ENCODE assay signal across 37 cellular contexts in the genomic region with DNA sequence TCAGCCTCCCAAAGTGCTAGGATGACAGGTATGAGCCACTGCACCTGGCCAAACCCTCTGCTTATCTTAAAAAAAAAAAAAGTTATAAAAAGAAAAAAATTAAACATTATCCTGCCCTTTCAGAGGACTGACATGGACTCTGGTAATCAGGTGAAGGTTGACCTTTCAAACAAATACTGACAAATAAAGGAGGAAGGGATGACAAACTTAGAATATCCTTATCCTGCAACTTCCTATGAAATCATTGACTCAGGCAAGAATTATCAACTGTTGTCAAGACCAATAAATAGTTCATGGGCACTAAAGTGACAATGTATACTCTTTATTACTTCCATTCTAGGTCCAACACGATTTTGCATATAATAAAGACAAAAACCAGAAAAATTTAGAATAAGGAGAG.
"Had no signal": no experiment of that assay in that cellular context is flagged by ENCODE, and none has a peak within 500 bp of the region (broad histone marks: within the 10 kb centered on the region; RNA-seq: fewer than 3 reads in every experiment).

No MANE protein-coding gene starts in this region.

- H3K27me3 Mint-ChIP-seq: activated B cell treated with CpG ODN at 0.5 μM for 24 hours; activated CD4-positive, alpha-beta memory T cell treated with anti-CD3 and anti-CD28 coated beads for 36 hours; activated CD4-positive, alpha-beta T cell treated with anti-CD3 and anti-CD28 coated beads, Interleukin-2, amount 10 ng/mL, durations not matched to agents 24 days and 14 days; activated CD8-positive, alpha-beta T cell treated with anti-CD3 and anti-CD28 coated beads for 36 hours; activated naive CD8-positive, alpha-beta T cell treated with anti-CD3 and anti-CD28 coated beads for 36 hours; activated T-helper 17 cell treated with anti-CD3 and anti-CD28 coated beads, Interleukin-2, amount 50 U/mL, for 72 hours had no signal

- H3K4me1 Mint-ChIP-seq: activated CD4-positive, alpha-beta T cell treated with anti-CD3 and anti-CD28 coated beads, Interleukin-2, amount 10 ng/mL, durations not matched to agents 24 days and 14 days; activated naive CD8-positive, alpha-beta T cell treated with anti-CD3 and anti-CD28 coated beads for 36 hours; activated T-helper 17 cell treated with anti-CD3 and anti-CD28 coated beads, Interleukin-2, amount 50 U/mL, for 72 hours had no signal

- H3K4me1 ChIP-seq: breast epithelium had no signal

- H3K27ac ChIP-seq: body of pancreas, brain microvascular endothelial cell, breast epithelium, VCaP had no signal

- H3K27ac Mint-ChIP-seq: activated B cell treated with CpG ODN at 0.5 μM for 24 hours; activated CD4-positive, alpha-beta memory T cell treated with anti-CD3 and anti-CD28 coated beads for 36 hours; activated CD4-positive, alpha-beta T cell treated with anti-CD3 and anti-CD28 coated beads, Interleukin-2, amount 10 ng/mL, durations not matched to agents 24 days and 14 days; activated CD8-positive, alpha-beta T cell treated with anti-CD3 and anti-CD28 coated beads for 36 hours; activated naive CD4-positive, alpha-beta T cell treated with anti-CD3 and anti-CD28 coated beads for 36 hours; activated naive CD4-positive, alpha-beta T cell treated with anti-CD3 and anti-CD28 coated beads, Interleukin-2, amount 50 U/mL, for 72 hours; activated naive CD8-positive, alpha-beta T cell treated with anti-CD3 and anti-CD28 coated beads for 36 hours; activated T-cell treated with anti-CD3 and anti-CD28 coated beads, Interleukin-2, amount 50 U/mL, for 72 hours; activated T-helper 1 cell treated with anti-CD3 and anti-CD28 coated beads, Interleukin-12 subunit alpha, Interleukin-12 subunit beta, Interleukin-2, Interleukin-4 antibody, amounts not matched to agents 30 ng/mL and 10 ng/mL and 1 ng/mL, durations not matched to agents 14 hours and 24 hours and 36 hours; activated T-helper 17 cell treated with anti-CD3 and anti-CD28 coated beads, Interleukin-2, amount 50 U/mL, for 72 hours; T-helper 1 cell treated with Interleukin-12 subunit alpha and Interleukin-12 subunit beta and Interleukin-4 antibody, amounts not matched to agents 30 μg/mL and 1 μg/mL, for 36 hours; T-helper 2 cell treated with Interferon-gamma antibody and Interleukin-4, amounts not matched to agents 5 μg/mL and 100 μg/mL, for 36 hours had no signal

- ATAC-seq: activated CD8-positive, alpha-beta T cell treated with anti-CD3 and anti-CD28 coated beads for 36 hours; activated naive CD4-positive, alpha-beta T cell treated with anti-CD3 and anti-CD28 coated beads, Interleukin-2, amount 50 U/mL, for 72 hours; activated T-cell treated with anti-CD3 and anti-CD28 coated beads, Interleukin-2, amount 50 U/mL, for 4 hours; activated T-cell treated with anti-CD3 and anti-CD28 coated beads, Interleukin-2, amount 50 U/mL, for 72 hours; activated T-helper 17 cell treated with anti-CD3 and anti-CD28 coated beads, Interleukin-2, amount 50 U/mL, for 72 hours; body of pancreas had no signal

- DNase-seq: activated B cell treated with CpG ODN at 0.5 μM for 24 hours; activated CD4-positive, alpha-beta memory T cell treated with anti-CD3 and anti-CD28 coated beads for 36 hours; activated CD4-positive, alpha-beta T cell treated with anti-CD3 and anti-CD28 coated beads for 4 hours; activated CD4-positive, alpha-beta T cell treated with anti-CD3 and anti-CD28 coated beads, Interleukin-2, amount 10 ng/mL, durations not matched to agents 24 days and 14 days; activated CD4-positive, alpha-beta T cell treated with anti-CD3 and anti-CD28 coated beads, Interleukin-2, amount 50 U/mL, for 1 hour; activated CD4-positive, alpha-beta T cell treated with anti-CD3 and anti-CD28 coated beads, Interleukin-2, amount 50 U/mL, for 4 hours; activated CD4-positive, CD25-positive, alpha-beta regulatory T cell treated with anti-CD3 and anti-CD28 coated beads, Interleukin-2, amount 50 U/mL, for 72 hours; activated CD8-positive, alpha-beta memory T cell treated with anti-CD3 and anti-CD28 coated beads, Interleukin-2, amount 50 U/mL, for 4 hours; activated CD8-positive, alpha-beta T cell treated with anti-CD3 and anti-CD28 coated beads for 36 hours; activated effector memory CD4-positive, alpha-beta T cell treated with anti-CD3 and anti-CD28 coated beads, Interleukin-2, amount 50 U/mL, for 16 hours; activated gamma-delta T cell treated with Interleukin-2 at 50 U/mL for 16 hours; activated naive CD4-positive, alpha-beta T cell; activated naive CD4-positive, alpha-beta T cell treated with anti-CD3 and anti-CD28 coated beads for 36 hours; activated naive CD4-positive, alpha-beta T cell treated with anti-CD3 and anti-CD28 coated beads, Interleukin-2, amount 50 U/mL, for 16 hours; activated naive CD8-positive, alpha-beta T cell treated with anti-CD3 and anti-CD28 coated beads for 36 hours; activated T-cell treated with anti-CD3 and anti-CD28 coated beads for 4 hours; activated T-cell treated with anti-CD3 and anti-CD28 coated beads, Interleukin-2, amount 50 U/mL, for 1 hour; activated T-cell treated with anti-CD3 and anti-CD28 coated beads, Interleukin-2, amount 50 U/mL, for 4 hours; activated T-cell treated with anti-CD3 and anti-CD28 coated beads, Interleukin-2, amount 50 U/mL, for 72 hours; adrenal gland; amniotic stem cell; aorta; body of pancreas; brain microvascular endothelial cell; central memory CD4-positive, alpha-beta T cell; T-helper 1 cell; T-helper 2 cell; T-helper 9 cell had no signal

- H3K4me3 ChIP-seq: adrenal gland, body of pancreas, breast epithelium had no signal

- H3K36me3 ChIP-seq: adrenal gland, brain microvascular endothelial cell, breast epithelium had no signal

- H3K4me3 Mint-ChIP-seq: activated B cell treated with CpG ODN at 0.5 μM for 24 hours; activated CD4-positive, alpha-beta memory T cell treated with anti-CD3 and anti-CD28 coated beads for 36 hours; activated CD4-positive, alpha-beta T cell treated with anti-CD3 and anti-CD28 coated beads, Interleukin-2, amount 10 ng/mL, durations not matched to agents 24 days and 14 days; activated CD8-positive, alpha-beta T cell treated with anti-CD3 and anti-CD28 coated beads for 36 hours; activated naive CD4-positive, alpha-beta T cell treated with anti-CD3 and anti-CD28 coated beads for 36 hours; activated naive CD8-positive, alpha-beta T cell treated with anti-CD3 and anti-CD28 coated beads for 36 hours; activated T-cell treated with anti-CD3 and anti-CD28 coated beads, Interleukin-2, amount 50 U/mL, for 4 hours; activated T-cell treated with anti-CD3 and anti-CD28 coated beads, Interleukin-2, amount 50 U/mL, for 72 hours; activated T-helper 1 cell treated with anti-CD3 and anti-CD28 coated beads, Interleukin-12 subunit alpha, Interleukin-12 subunit beta, Interleukin-2, Interleukin-4 antibody, amounts not matched to agents 30 ng/mL and 10 ng/mL and 1 ng/mL, durations not matched to agents 14 hours and 24 hours and 36 hours; activated T-helper 17 cell treated with anti-CD3 and anti-CD28 coated beads, Interleukin-2, amount 50 U/mL, for 72 hours; T-helper 1 cell treated with Interleukin-12 subunit alpha and Interleukin-12 subunit beta and Interleukin-4 antibody, amounts not matched to agents 30 μg/mL and 1 μg/mL, for 36 hours; T-helper 2 cell treated with Interferon-gamma antibody and Interleukin-4, amounts not matched to agents 5 μg/mL and 100 μg/mL, for 36 hours had no signal

- H3K9me3 Mint-ChIP-seq: activated B cell treated with CpG ODN at 0.5 μM for 24 hours; activated CD4-positive, alpha-beta memory T cell treated with anti-CD3 and anti-CD28 coated beads for 36 hours; activated CD4-positive, alpha-beta T cell treated with anti-CD3 and anti-CD28 coated beads, Interleukin-2, amount 10 ng/mL, durations not matched to agents 24 days and 14 days; activated CD8-positive, alpha-beta T cell treated with anti-CD3 and anti-CD28 coated beads for 36 hours; activated naive CD4-positive, alpha-beta T cell treated with anti-CD3 and anti-CD28 coated beads for 36 hours; activated naive CD4-positive, alpha-beta T cell treated with anti-CD3 and anti-CD28 coated beads, Interleukin-2, amount 50 U/mL, for 72 hours; activated naive CD8-positive, alpha-beta T cell treated with anti-CD3 and anti-CD28 coated beads for 36 hours; activated T-cell treated with anti-CD3 and anti-CD28 coated beads, Interleukin-2, amount 50 U/mL, for 4 hours; activated T-cell treated with anti-CD3 and anti-CD28 coated beads, Interleukin-2, amount 50 U/mL, for 72 hours; activated T-helper 1 cell treated with anti-CD3 and anti-CD28 coated beads, Interleukin-12 subunit alpha, Interleukin-12 subunit beta, Interleukin-2, Interleukin-4 antibody, amounts not matched to agents 30 ng/mL and 10 ng/mL and 1 ng/mL, durations not matched to agents 14 hours and 24 hours and 36 hours; activated T-helper 17 cell treated with anti-CD3 and anti-CD28 coated beads, Interleukin-2, amount 50 U/mL, for 72 hours; T-helper 1 cell treated with Interleukin-12 subunit alpha and Interleukin-12 subunit beta and Interleukin-4 antibody, amounts not matched to agents 30 μg/mL and 1 μg/mL, for 36 hours; T-helper 2 cell treated with Interferon-gamma antibody and Interleukin-4, amounts not matched to agents 5 μg/mL and 100 μg/mL, for 36 hours had no signal

- H3K27me3 ChIP-seq: adrenal gland, body of pancreas, brain microvascular endothelial cell, breast epithelium had no signal

- H3K9me3 ChIP-seq: adrenal gland, body of pancreas, breast epithelium had no signal

- FAIRE-seq: astrocyte, TTC549 had no signal
